Comparison of ENCODE assay signal across 14 cellular contexts in the genomic region with DNA sequence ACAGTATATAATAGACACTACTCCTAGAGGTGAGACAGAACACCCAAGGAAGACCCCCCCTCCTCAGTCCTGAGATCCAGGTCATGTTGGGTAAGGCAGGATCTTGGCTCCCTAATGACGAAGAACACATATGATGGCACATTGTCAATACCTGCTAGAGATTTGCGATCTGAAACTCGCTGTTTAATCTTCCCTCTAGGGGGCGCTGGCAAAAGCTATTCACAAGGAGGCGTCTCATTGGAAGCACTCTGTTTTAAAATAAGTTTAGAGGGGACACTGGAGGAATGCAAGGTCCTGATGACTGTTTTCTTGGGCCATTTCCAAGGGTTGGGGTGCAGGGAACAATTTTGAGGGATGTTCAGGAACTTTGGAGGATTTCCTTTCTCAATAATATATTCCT.
DNase-seq lines count a peak whose midpoint lies in the region; ATAC-seq, FAIRE-seq and TF ChIP-seq lines count a peak whose summit lies in the region.
"Had no signal": no experiment of that assay in that cellular context is flagged by ENCODE, and none has a peak within 500 bp of the region (broad histone marks: within the 10 kb centered on the region; RNA-seq: fewer than 3 reads in every experiment).

No MANE protein-coding gene starts in this region.

- H3K4me1 Mint-ChIP-seq in endothelial cell (ENCODE audit: unreplicated experiment) (no peaks in the 10 kb centered on the region), T-helper 17 cell (no peaks in the 10 kb centered on the region)
- H3K4me1 Mint-ChIP-seq: activated T-helper 17 cell treated with anti-CD3 and anti-CD28 coated beads, Interleukin-2, amount 50 U/mL, for 72 hours had no signal

- H3K36me3 ChIP-seq in HepG2 (replicated peaks in 1 of 2; ENCODE audit: control insufficient read depth in 1 of 2, insufficient read depth in 2 of 2, low read length in 2 of 2) (no peaks in the 10 kb centered on the region), right lobe of liver (no peaks in the 10 kb centered on the region)

- no peak for FAIRE-seq in HepG2 (lab: Jason Lieb, UNC)

- H4K20me1 ChIP-seq in HepG2 (ENCODE audit: insufficient read depth, low read length), result no peaks in the 10 kb centered on the region

- TF ChIP-seq POLR2A in HepG2 (IDR thresholded peaks at IDR 0.05; ENCODE audit: insufficient read depth in 1 of 2, low read depth in 2 of 2, low read length in 2 of 2) (no peak), right lobe of liver (IDR thresholded peaks at IDR 0.05) (no peak), NB4 (IDR thresholded peaks at IDR 0.05; ENCODE audit: extremely low read depth, insufficient read length) (no peak)

- no peak overlapping the region for H3K27ac ChIP-seq in HepG2 (ENCODE audit: extremely low read length, insufficient read depth, low read length)
- no peak overlapping the region for H3K27ac ChIP-seq in right lobe of liver
- H3K27ac ChIP-seq: parathyroid adenoma, SK-N-MC had no signal

- CTCF ChIA-PET in HepG2 (lab: Yijun Ruan, JAX; ENCODE audit: low intra/inter-chr PET ratio, low total read pairs), result no interaction called here

- H3K4me1 ChIP-seq in HepG2 (ENCODE audit: insufficient read depth, low read length), result no peaks in the 10 kb centered on the region
- no peaks in the 10 kb centered on the region for H3K4me1 ChIP-seq in right lobe of liver
- H3K4me1 ChIP-seq: parathyroid adenoma had no signal

- H3K27me3 Mint-ChIP-seq in endothelial cell (ENCODE audit: unreplicated experiment), result no peaks in the 10 kb centered on the region
- H3K27me3 Mint-ChIP-seq in T-helper 17 cell, result no peaks in the 10 kb centered on the region
- H3K27me3 Mint-ChIP-seq: activated T-helper 17 cell treated with anti-CD3 and anti-CD28 coated beads, Interleukin-2, amount 50 U/mL, for 72 hours had no signal

- H2AFZ ChIP-seq in HepG2 (ENCODE audit: low read length), result no peak overlapping the region
- H2AFZ ChIP-seq: parathyroid adenoma had no signal

- H3K4me3 ChIP-seq in HepG2 (replicated peaks in 1 of 3; ENCODE audit: insufficient read depth in 1 of 3, low read depth in 2 of 3, low read length in 3 of 3) (no peak overlapping the region), right lobe of liver (no peak overlapping the region), NB4 (ENCODE audit: low read depth, low read length) (no peak overlapping the region)
- H3K4me3 ChIP-seq: SK-N-MC had no signal

- no peaks in the 10 kb centered on the region for H3K9me3 Mint-ChIP-seq in endothelial cell (ENCODE audit: unreplicated experiment)

- no peak overlapping the region for H3K9ac ChIP-seq in HepG2 (ENCODE audit: insufficient read depth, low read depth, low read length)
- H3K9ac ChIP-seq: parathyroid adenoma had no signal

- H3K4me3 Mint-ChIP-seq in endothelial cell (ENCODE audit: unreplicated experiment) (no peak overlapping the region), T-helper 17 cell (no peak overlapping the region)
- H3K4me3 Mint-ChIP-seq: activated T-helper 17 cell treated with anti-CD3 and anti-CD28 coated beads, Interleukin-2, amount 50 U/mL, for 72 hours had no signal

- no peaks in the 10 kb centered on the region for H3K9me3 ChIP-seq in HepG2 (ENCODE audit: low read length)
- no peaks in the 10 kb centered on the region for H3K9me3 ChIP-seq in right lobe of liver
- H3K9me3 ChIP-seq in T-helper 17 cell (ENCODE audit: control insufficient read depth, low read length, poor library complexity, severe bottlenecking), result no peaks in the 10 kb centered on the region

- no peaks in the 10 kb centered on the region for H3K79me2 ChIP-seq in HepG2 (ENCODE audit: insufficient read depth, low read length)
- H3K79me2 ChIP-seq: parathyroid adenoma had no signal

- DNase-seq in HepG2 (ENCODE audit: low spot score), result peak; percentile 2
- DNase-seq in right lobe of liver, result no peak
- DNase-seq in NB4 (ENCODE audit: low read depth), result peak; percentile 33
- peak; percentile 6 for DNase-seq in endothelial cell (ENCODE audit: low spot score)
- DNase-seq in T-helper 17 cell, result no peak
- DNase-seq in NCI-H2196 treated with DMSO at 0.1 percent for 48 hours (lab: John Stamatoyannopoulos, UW; ENCODE audit: unreplicated experiment), result no peak
- DNase-seq: activated CD4-positive, alpha-beta T cell treated with anti-CD3 and anti-CD28 coated beads for 1 hour; MV-4-11; NCI-H510A treated with DMSO at 0.1 percent for 48 hours had no signal

- BruUV-seq in HepG2 (replicated peaks; lab: Mats Ljungman, UMichigan), result no TSS peak

- TF ChIP-seq CTCF in HepG2 (CRISPR knock-in tag; IDR thresholded peaks at IDR 0.05), result peak; percentile 45
- TF ChIP-seq CTCF in right lobe of liver (IDR thresholded peaks at IDR 0.05), result peak in 1 of 4 donors; percentile 19
- TF ChIP-seq CTCF in NB4 (IDR thresholded peaks at IDR 0.05; ENCODE audit: low read depth, low read length), result peak; percentile 77
- peak; percentile 43 for TF ChIP-seq CTCF in endothelial cell (IDR thresholded peaks at IDR 0.05; ENCODE audit: unreplicated experiment)

- H3K36me3 Mint-ChIP-seq in endothelial cell (ENCODE audit: low read depth, unreplicated experiment), result no peaks in the 10 kb centered on the region
- H3K36me3 Mint-ChIP-seq in T-helper 17 cell (ENCODE audit: low read depth), result no peaks in the 10 kb centered on the region

- TF ChIP-seq RAD21 in HepG2 (CRISPR knock-in tag; IDR thresholded peaks at IDR 0.05), result no peak

- H3K4me2 ChIP-seq in HepG2 (ENCODE audit: low read depth, low read length), result no peak overlapping the region

- intact Hi-C loops in HepG2 (cut with micrococcal nuclease; ENCODE audit: unreplicated experiment) (no loop called here), right lobe of liver (cut with DNase I) (no loop called here)

- WGBS in HepG2 (ENCODE audit: low lambda C conversion rate), result 9% methylated on average over 5 of the region's 5 CpGs
- WGBS in right lobe of liver (ENCODE audit: insufficient coverage, low coverage, low lambda C conversion rate, missing lambda C conversion rate), result 51% methylated on average over 5 of the region's 5 CpGs

- POLR2A ChIA-PET in HepG2 (lab: Yijun Ruan, JAX), result no interaction called here

- H3K27me3 ChIP-seq in HepG2 (ENCODE audit: control insufficient read depth in 1 of 2, insufficient read depth in 2 of 2, low read length in 2 of 2), result no peaks in the 10 kb centered on the region
- no peaks in the 10 kb centered on the region for H3K27me3 ChIP-seq in right lobe of liver

- H3K27ac Mint-ChIP-seq in endothelial cell (ENCODE audit: unreplicated experiment) (no peak overlapping the region), T-helper 17 cell (no peak overlapping the region)
- H3K27ac Mint-ChIP-seq: activated T-helper 17 cell treated with anti-CD3 and anti-CD28 coated beads, Interleukin-2, amount 50 U/mL, for 72 hours had no signal

- in situ Hi-C loops in HepG2 (cut with HindIII; ENCODE audit: extremely low pct_ligation_motif_present, low pct_unique_long_range_greater_than_20kb), result no loop called here

- ATAC-seq in HepG2 (no peak), right lobe of liver (no peak), HG03521 (IDR thresholded peaks at IDR 0.05; ENCODE audit: unreplicated experiment) (no peak), GM18520 (IDR thresholded peaks at IDR 0.05; ENCODE audit: unreplicated experiment) (no peak), T-helper 17 cell (no peak)
- ATAC-seq: activated T-helper 17 cell treated with anti-CD3 and anti-CD28 coated beads, Interleukin-2, amount 50 U/mL, for 72 hours had no signal

- TF ChIP-seq EP300 in HepG2 (IDR thresholded peaks at IDR 0.05; ENCODE audit: low read depth in 2 of 2, low read length in 2 of 2) (no peak), HepG2 (CRISPR knock-in tag; IDR thresholded peaks at IDR 0.05; ENCODE audit: borderline replicate concordance) (no peak)

TF ChIP-seq in HepG2, 621 proteins besides CTCF, POLR2A, EP300 and RAD21:
- no peak for TF ChIP-seq SP4 (CRISPR knock-in tag; IDR thresholded peaks at IDR 0.05)
- no peak for TF ChIP-seq FOXP1 (IDR thresholded peaks at IDR 0.05)
- no peak for TF ChIP-seq FOXP1 (CRISPR knock-in tag; IDR thresholded peaks at IDR 0.05)

Comparison
In these comparisons a context has a peak if more than half of its experiments do, and no peak if none do; other contexts are left out.
1. DNase-seq: peak in HepG2 (single experiment), NB4 (single experiment) and endothelial cell (single experiment); none in right lobe of liver (0 of 3), T-helper 17 cell (0 of 3) and NCI-H2196 treated with DMSO at 0.1 percent for 48 hours (single experiment).